Comparison of ENCODE assay signal across 12 cellular contexts in the genomic region with DNA sequence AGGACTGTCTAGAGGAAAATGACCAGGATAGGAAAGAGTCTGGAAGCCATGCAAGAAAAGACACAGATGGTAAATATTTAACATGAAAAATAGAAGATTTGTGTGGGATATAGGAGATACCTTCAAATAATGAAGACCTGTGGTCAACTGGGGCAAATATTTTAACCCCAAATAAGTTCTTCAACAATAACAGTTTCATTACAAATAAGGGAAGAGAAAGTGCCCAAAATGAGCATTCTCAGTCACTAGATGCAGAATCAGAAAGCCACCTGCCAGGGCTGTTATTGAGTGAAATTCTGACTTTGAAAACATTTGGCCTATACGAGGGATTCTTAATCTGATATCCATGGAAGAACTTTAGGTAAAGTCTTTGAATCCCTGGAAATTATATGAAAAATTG.
DNase-seq lines count a peak whose midpoint lies in the region; ATAC-seq, FAIRE-seq and TF ChIP-seq lines count a peak whose summit lies in the region.
"Had no signal": no experiment of that assay in that cellular context is flagged by ENCODE, and none has a peak within 500 bp of the region (broad histone marks: within the 10 kb centered on the region; RNA-seq: fewer than 3 reads in every experiment).

No MANE protein-coding gene starts in this region.

- no peaks in the 10 kb centered on the region for H3K9me3 ChIP-seq in adrenal gland (replicated peaks in 1 of 3)
- H3K9me3 ChIP-seq: transverse colon had no signal

- no peaks in the 10 kb centered on the region for H3K27me3 ChIP-seq in adrenal gland
- H3K27me3 ChIP-seq: transverse colon had no signal

- H3K27ac ChIP-seq in adrenal gland, result no peak overlapping the region

- ATAC-seq in GM19372 (IDR thresholded peaks at IDR 0.05; ENCODE audit: low read depth, unreplicated experiment) (peak; percentile 42), HG02840 (IDR thresholded peaks at IDR 0.05; ENCODE audit: low FRiP score, unreplicated experiment) (peak; percentile 39), HG03565 (IDR thresholded peaks at IDR 0.05; ENCODE audit: unreplicated experiment) (peak; percentile 34)

- H3K36me3 ChIP-seq in adrenal gland (replicated peaks in 1 of 2), result no peaks in the 10 kb centered on the region
- H3K36me3 ChIP-seq: transverse colon had no signal

- peak; percentile 35 for FAIRE-seq in GM12891 (lab: Jason Lieb, UNC)

- no peak for TF ChIP-seq CTCF in adrenal gland (IDR thresholded peaks at IDR 0.05)

- H3K4me1 ChIP-seq in adrenal gland (replicated peaks in 1 of 2), result peaks cover 0 to 16% of the 10 kb centered on the region in 2 donors

- 88 to 95% (median 92%) methylated on average over 1 of the region's 1 CpG for WGBS in adrenal gland, 4 donors

- DNase-seq in GM12891 (ENCODE audit: insufficient read length, low spot score) (no peak), GF-D8 (lab: John Stamatoyannopoulos, UW) (no peak), adrenal gland (no peak), NCI-H82 treated with DMSO at 0.1 percent for 48 hours (lab: John Stamatoyannopoulos, UW; ENCODE audit: unreplicated experiment) (no peak), iPS-NIHi7 (ENCODE audit: extremely low spot score) (no peak)
- DNase-seq: activated CD4-positive, alpha-beta T cell treated with anti-CD3 and anti-CD28 coated beads, Interleukin-2, amount 50 U/mL, for 48 hours; effector CD4-positive, alpha-beta T cell; glutamatergic neuron; transverse colon had no signal

- intact Hi-C loops in adrenal gland (cut with DNase I), result no loop called here

- no peak for TF ChIP-seq POLR2A in GM12891 (IDR thresholded peaks at IDR 0.05; ENCODE audit: low read depth, low read length)
- no peak for TF ChIP-seq POLR2A in adrenal gland (IDR thresholded peaks at IDR 0.05)

- no peak overlapping the region for H3K4me3 ChIP-seq in adrenal gland
- H3K4me3 ChIP-seq: transverse colon had no signal

TF ChIP-seq in GM12891, 5 proteins besides CTCF, POLR2A, EP300 and RAD21:
- TF ChIP-seq TAF1 (IDR thresholded peaks at IDR 0.05; ENCODE audit: low read depth, low read length), result no peak
- peak; percentile 90 for TF ChIP-seq SPI1 (IDR thresholded peaks at IDR 0.05; ENCODE audit: low read depth, low read length)
- no peak for TF ChIP-seq PAX5 (IDR thresholded peaks at IDR 0.05; ENCODE audit: insufficient read depth, low read length, severe bottlenecking)
